In the genomic region with DNA sequence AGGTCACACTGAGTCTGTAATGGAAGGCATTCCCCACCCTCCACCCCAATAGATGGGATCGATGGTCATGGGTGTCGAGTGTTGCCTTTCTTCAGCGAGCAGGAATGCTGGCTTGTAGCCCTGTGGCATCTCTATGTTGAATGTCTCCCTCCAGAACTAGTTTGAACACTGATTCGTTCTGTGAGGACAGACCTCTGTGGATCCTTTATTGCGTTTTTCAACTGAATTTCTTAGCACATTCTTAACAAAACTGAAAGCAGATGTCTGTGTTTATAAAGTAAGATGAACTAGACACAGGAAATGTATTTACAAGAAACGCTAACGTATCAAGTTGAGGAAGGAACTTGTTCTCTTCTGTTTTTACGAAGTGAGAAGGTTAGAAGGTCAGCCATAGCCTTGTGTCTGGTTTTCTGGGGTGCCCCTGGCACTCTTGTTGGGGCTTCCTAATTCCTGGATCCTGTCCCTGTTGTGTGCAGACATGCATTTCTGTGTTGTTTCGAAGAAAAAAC, we compare ENCODE assay signal across 1 cellular context.
TF ChIP-seq lines count a peak whose summit lies in the region.

No MANE protein-coding gene starts in this region.

TF ChIP-seq in GM12878, 131 proteins besides CTCF, POLR2A, EP300 and RAD21 (continued from another document):
- TF ChIP-seq, protein P1, sequence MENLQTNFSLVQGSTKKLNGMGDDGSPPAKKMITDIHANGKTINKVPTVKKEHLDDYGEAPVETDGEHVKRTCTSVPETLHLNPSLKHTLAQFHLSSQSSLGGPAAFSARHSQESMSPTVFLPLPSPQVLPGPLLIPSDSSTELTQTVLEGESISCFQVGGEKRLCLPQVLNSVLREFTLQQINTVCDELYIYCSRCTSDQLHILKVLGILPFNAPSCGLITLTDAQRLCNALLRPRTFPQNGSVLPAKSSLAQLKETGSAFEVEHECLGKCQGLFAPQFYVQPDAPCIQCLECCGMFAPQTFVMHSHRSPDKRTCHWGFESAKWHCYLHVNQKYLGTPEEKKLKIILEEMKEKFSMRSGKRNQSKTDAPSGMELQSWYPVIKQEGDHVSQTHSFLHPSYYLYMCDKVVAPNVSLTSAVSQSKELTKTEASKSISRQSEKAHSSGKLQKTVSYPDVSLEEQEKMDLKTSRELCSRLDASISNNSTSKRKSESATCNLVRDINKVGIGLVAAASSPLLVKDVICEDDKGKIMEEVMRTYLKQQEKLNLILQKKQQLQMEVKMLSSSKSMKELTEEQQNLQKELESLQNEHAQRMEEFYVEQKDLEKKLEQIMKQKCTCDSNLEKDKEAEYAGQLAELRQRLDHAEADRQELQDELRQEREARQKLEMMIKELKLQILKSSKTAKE (IDR thresholded peaks at IDR 0.05; ENCODE audit: low read depth, poor library complexity, severe bottlenecking), result no peak
- TF ChIP-seq ZNF384 (IDR thresholded peaks at IDR 0.05; ENCODE audit: borderline replicate concordance, low read depth, low read length), result no peak
- no peak for TF ChIP-seq NR2C2 (IDR thresholded peaks at IDR 0.05; ENCODE audit: borderline replicate concordance, control insufficient read depth, insufficient read length, low read depth)
- TF ChIP-seq TBL1XR1 (IDR thresholded peaks at IDR 0.05; ENCODE audit: low read depth, low read length), result no peak
- TF ChIP-seq SREBF2 (IDR thresholded peaks at IDR 0.05; ENCODE audit: low read length), result no peak
- TF ChIP-seq ZNF207 (IDR thresholded peaks at IDR 0.05; ENCODE audit: borderline replicate concordance), result no peak
- TF ChIP-seq, protein P2, sequence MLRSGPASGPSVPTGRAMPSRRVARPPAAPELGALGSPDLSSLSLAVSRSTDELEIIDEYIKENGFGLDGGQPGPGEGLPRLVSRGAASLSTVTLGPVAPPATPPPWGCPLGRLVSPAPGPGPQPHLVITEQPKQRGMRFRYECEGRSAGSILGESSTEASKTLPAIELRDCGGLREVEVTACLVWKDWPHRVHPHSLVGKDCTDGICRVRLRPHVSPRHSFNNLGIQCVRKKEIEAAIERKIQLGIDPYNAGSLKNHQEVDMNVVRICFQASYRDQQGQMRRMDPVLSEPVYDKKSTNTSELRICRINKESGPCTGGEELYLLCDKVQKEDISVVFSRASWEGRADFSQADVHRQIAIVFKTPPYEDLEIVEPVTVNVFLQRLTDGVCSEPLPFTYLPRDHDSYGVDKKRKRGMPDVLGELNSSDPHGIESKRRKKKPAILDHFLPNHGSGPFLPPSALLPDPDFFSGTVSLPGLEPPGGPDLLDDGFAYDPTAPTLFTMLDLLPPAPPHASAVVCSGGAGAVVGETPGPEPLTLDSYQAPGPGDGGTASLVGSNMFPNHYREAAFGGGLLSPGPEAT (IDR thresholded peaks at IDR 0.05; ENCODE audit: low read depth), result no peak
- TF ChIP-seq RBBP5 (conservative IDR thresholded peaks at IDR 0.05), result no peak
- TF ChIP-seq POU2F2 (IDR thresholded peaks at IDR 0.05; ENCODE audit: borderline replicate concordance, low read depth, low read length), result no peak
- TF ChIP-seq, protein P3, sequence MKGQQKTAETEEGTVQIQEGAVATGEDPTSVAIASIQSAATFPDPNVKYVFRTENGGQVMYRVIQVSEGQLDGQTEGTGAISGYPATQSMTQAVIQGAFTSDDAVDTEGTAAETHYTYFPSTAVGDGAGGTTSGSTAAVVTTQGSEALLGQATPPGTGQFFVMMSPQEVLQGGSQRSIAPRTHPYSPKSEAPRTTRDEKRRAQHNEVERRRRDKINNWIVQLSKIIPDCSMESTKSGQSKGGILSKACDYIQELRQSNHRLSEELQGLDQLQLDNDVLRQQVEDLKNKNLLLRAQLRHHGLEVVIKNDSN (IDR thresholded peaks at IDR 0.05; ENCODE audit: borderline replicate concordance, extremely low read length, insufficient read depth, low read depth, low read length), result no peak
- no peak for TF ChIP-seq KDM1A (IDR thresholded peaks at IDR 0.05; ENCODE audit: borderline replicate concordance)
